In genomic region chr11:111355101-111355500, GRCh38 we compare ENCODE assay signal across 21 cellular contexts. TPM values are rescaled to one million over a fixed set of nuclear protein-coding genes. Genes with fewer than 3 reads are reported as not detected.
A peak's percentile ranks its signal among the peaks of the same experiment; 100 is the strongest.
DNase-seq lines count a peak whose midpoint lies in the region; ATAC-seq, FAIRE-seq and TF ChIP-seq lines count a peak whose summit lies in the region.
"Had no signal": no experiment of that assay in that cellular context is flagged by ENCODE, and none has a peak within 500 bp of the region (broad histone marks: within the 10 kb centered on the region; RNA-seq: fewer than 3 reads in every experiment).

No MANE protein-coding gene starts in this region.

- no peaks in the 10 kb centered on the region for H3F3A ChIP-seq in Loucy (ENCODE audit: low read depth)

- H3K27me3 Mint-ChIP-seq in memory B cell: no peaks in the 10 kb centered on the region
- no peaks in the 10 kb centered on the region for H3K27me3 Mint-ChIP-seq in activated naive CD8-positive, alpha-beta T cell treated with anti-CD3 and anti-CD28 coated beads, Interleukin-2, amount 50 U/mL, for 24 hours

- H3K4me2 ChIP-seq in Loucy (ENCODE audit: low read depth, low read length, poor library complexity, severe bottlenecking): no peak overlapping the region
- H3K4me2 ChIP-seq: KMS-11 had no signal

- no peaks in the 10 kb centered on the region for H3K36me3 ChIP-seq in Loucy (ENCODE audit: insufficient read depth, low read length)

- H3K4me1 ChIP-seq in Loucy (ENCODE audit: insufficient read depth, low read length, poor library complexity, severe bottlenecking): peaks cover 14% of the 10 kb centered on the region

- 0 out of 2 replicates have a peak overlapping the region, but pooled peaks have one; percentile 17 for H2AFZ ChIP-seq in Loucy (ENCODE audit: low read length)

- DNase-seq in GM12892 (ENCODE audit: insufficient read length) (no peak), memory B cell (ENCODE audit: low spot score in 2 of 2) (no peak), hypothalamus (lab: John Stamatoyannopoulos, UW) (no peak), NCI-H2171 treated with DMSO at 0.1 percent for 48 hours (lab: John Stamatoyannopoulos, UW) (no peak)
- no peak for DNase-seq in activated naive CD8-positive, alpha-beta T cell treated with anti-CD3 and anti-CD28 coated beads, Interleukin-2, amount 50 U/mL, for 24 hours
- DNase-seq: ACHN; Caco-2; H9; NCI-H1436 treated with DMSO at 0.1 percent for 48 hours; NCI-H2029; NCI-H2171; NCI-H446 treated with DMSO at 0.1 percent for 48 hours; NK-92 treated with Interleukin-12 subunit alpha and Interleukin-12 subunit beta, amount 100 ng/mL, for 24 hours; OCI-M1; Right ventricle myocardium superior had no signal

- H3K9me3 Mint-ChIP-seq in memory B cell: no peaks in the 10 kb centered on the region
- no peaks in the 10 kb centered on the region for H3K9me3 Mint-ChIP-seq in activated naive CD8-positive, alpha-beta T cell treated with anti-CD3 and anti-CD28 coated beads, Interleukin-2, amount 50 U/mL, for 24 hours
- H3K9me3 Mint-ChIP-seq: H9 had no signal

- H3K4me3 Mint-ChIP-seq in memory B cell: no peak overlapping the region
- H3K4me3 Mint-ChIP-seq in activated naive CD8-positive, alpha-beta T cell treated with anti-CD3 and anti-CD28 coated beads, Interleukin-2, amount 50 U/mL, for 24 hours: no peak overlapping the region
- H3K4me3 Mint-ChIP-seq: H9 had no signal

- FAIRE-seq in GM12892 (lab: Jason Lieb, UNC): peak; percentile 50
- FAIRE-seq: G401.6, GM18507 had no signal

- H3K27ac Mint-ChIP-seq in memory B cell: peak overlapping the region; percentile 59
- no peak overlapping the region for H3K27ac Mint-ChIP-seq in activated naive CD8-positive, alpha-beta T cell treated with anti-CD3 and anti-CD28 coated beads, Interleukin-2, amount 50 U/mL, for 24 hours

- ATAC-seq in memory B cell (ENCODE audit: low read depth) (no peak), GM21786 (IDR thresholded peaks at IDR 0.05; ENCODE audit: unreplicated experiment) (no peak)
- ATAC-seq in activated naive CD8-positive, alpha-beta T cell treated with anti-CD3 and anti-CD28 coated beads, Interleukin-2, amount 50 U/mL, for 24 hours: no peak

- H3K4me3 ChIP-seq in Loucy (ENCODE audit: low read length, poor library complexity, severe bottlenecking): no peak overlapping the region
- H3K4me3 ChIP-seq: SK-N-MC had no signal

- 0 out of 2 replicates have a peak, but pooled peaks have one; percentile 4 for TF ChIP-seq POLR2A in GM12892 (IDR thresholded peaks at IDR 0.05; ENCODE audit: low read depth, low read length)

- no peaks in the 10 kb centered on the region for H3K79me2 ChIP-seq in Loucy (ENCODE audit: insufficient read depth, low read length)

- TF ChIP-seq CTCF in Loucy (conservative IDR thresholded peaks at IDR 0.05; ENCODE audit: low read length): no peak

- no peaks in the 10 kb centered on the region for H3K9me3 ChIP-seq in Loucy (ENCODE audit: insufficient read depth, low read depth, low read length)
- H3K9me3 ChIP-seq: Caco-2 had no signal

- H3K9me2 ChIP-seq in Loucy (replicated peaks; ENCODE audit: low read depth, low read length): no peaks in the 10 kb centered on the region

- no peaks in the 10 kb centered on the region for H3K27me3 ChIP-seq in Loucy (ENCODE audit: insufficient read depth, low read length, poor library complexity, severe bottlenecking)

- H3K36me3 Mint-ChIP-seq in memory B cell: peaks cover 40% of the 10 kb centered on the region
- peaks cover 2% of the 10 kb centered on the region for H3K36me3 Mint-ChIP-seq in activated naive CD8-positive, alpha-beta T cell treated with anti-CD3 and anti-CD28 coated beads, Interleukin-2, amount 50 U/mL, for 24 hours (ENCODE audit: low read depth)

- peaks cover 38% of the 10 kb centered on the region for H3K4me1 Mint-ChIP-seq in memory B cell
- H3K4me1 Mint-ChIP-seq in activated naive CD8-positive, alpha-beta T cell treated with anti-CD3 and anti-CD28 coated beads, Interleukin-2, amount 50 U/mL, for 24 hours: peaks cover 3% of the 10 kb centered on the region
- H3K4me1 Mint-ChIP-seq: H9 had no signal

- H4K20me1 ChIP-seq in Loucy (ENCODE audit: insufficient read depth, low read length, poor library complexity, severe bottlenecking): no peaks in the 10 kb centered on the region

- H3K9ac ChIP-seq in Loucy (ENCODE audit: low read depth, low read length, poor library complexity, severe bottlenecking): no peak overlapping the region
- H3K9ac ChIP-seq: KMS-11 had no signal

RNA-seq across cellular contexts. Expression of gene POU2AF1, which starts 24.0 kb away (rescaled TPM):
- 151 TPM for polyA plus RNA-seq in GM12892 (2012; ENCODE audit: missing spikeins)

RNA-seq across cellular contexts. Expression of gene POU2AF3, which starts 56.8 kb away (rescaled TPM):
- polyA plus RNA-seq in GM12892 (2012; ENCODE audit: missing spikeins): 0.93 TPM
